In the genomic region with DNA sequence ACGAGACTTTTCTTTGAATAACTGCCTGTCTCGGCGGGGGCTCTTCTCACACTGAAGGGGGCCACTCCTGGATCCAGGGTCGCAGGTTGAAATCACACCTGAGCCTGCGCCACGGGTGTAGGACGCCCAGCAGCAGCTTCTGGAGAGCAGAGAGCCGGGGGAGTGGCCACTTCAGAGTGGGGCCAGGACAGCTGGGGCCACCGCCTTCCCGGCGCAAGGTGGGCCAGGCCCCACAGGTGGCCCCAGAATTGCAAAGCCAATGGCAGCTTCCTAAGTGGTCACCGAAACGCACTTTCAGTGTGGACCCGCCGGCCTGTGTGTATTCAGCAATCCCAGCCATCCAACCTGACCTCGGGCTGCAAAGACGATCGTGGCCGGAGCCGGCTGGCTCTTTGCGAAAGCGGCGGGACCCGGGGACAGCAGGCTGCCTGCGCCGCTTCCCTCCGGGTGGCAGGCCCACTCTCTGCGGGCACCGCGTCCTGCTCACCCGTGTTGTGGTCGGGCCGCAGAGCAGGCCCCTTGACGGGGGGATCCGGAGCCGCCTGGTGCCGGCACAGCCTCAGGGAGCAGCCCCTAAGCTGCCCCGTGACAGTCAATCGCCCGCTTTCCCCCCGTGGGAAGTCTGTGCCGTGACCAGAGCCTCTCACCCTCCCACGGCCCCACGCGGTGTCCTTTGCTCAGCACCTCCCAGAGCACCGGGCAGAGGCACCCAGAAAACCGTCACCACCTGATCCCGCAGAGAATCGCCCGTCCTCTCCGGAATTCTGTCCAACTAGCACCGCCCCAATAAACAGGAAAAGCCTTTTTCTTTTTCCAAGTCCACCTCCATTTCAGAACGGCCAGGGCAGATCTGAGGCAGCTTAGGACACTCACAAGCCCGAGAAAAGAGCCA, we compare ENCODE assay signal across 16 cellular contexts.
"Had no signal": no experiment of that assay in that cellular context is flagged by ENCODE, and none has a peak within 500 bp of the region (broad histone marks: within the 10 kb centered on the region; RNA-seq: fewer than 3 reads in every experiment).

No MANE protein-coding gene starts in this region.

- ATAC-seq: activated CD8-positive, alpha-beta memory T cell treated with anti-CD3 and anti-CD28 coated beads, Interleukin-2, amount 10 ng/mL, durations not matched to agents 7 days and 5 days; effector memory CD8-positive, alpha-beta T cell; esophagus mucosa had no signal

- H3K27ac ChIP-seq: adrenal gland, spleen, upper lobe of left lung had no signal

- H3K36me3 ChIP-seq: adrenal gland, spleen, upper lobe of left lung had no signal

- H3K4me3 ChIP-seq: adrenal gland, spleen, upper lobe of left lung had no signal

- DNase-seq: activated CD4-positive, alpha-beta T cell treated with anti-CD3 and anti-CD28 coated beads, Interleukin-2, amount 50 U/mL, for 48 hours; activated CD8-positive, alpha-beta memory T cell treated with anti-CD3 and anti-CD28 coated beads, Interleukin-2, amount 10 ng/mL, durations not matched to agents 7 days and 5 days; activated naive CD4-positive, alpha-beta T cell; activated T-cell treated with anti-CD3 and anti-CD28 coated beads, Interleukin-2, amount 50 U/mL, for 1 hour; effector memory CD8-positive, alpha-beta T cell; head of caudate nucleus; hypothalamus; nephron progenitor cell; occipital lobe; spleen; stimulated activated CD4-positive, alpha-beta T cell treated with anti-CD3 and anti-CD28 coated beads, Interleukin-4, amount 100 ng/mL, for 1 hour; stimulated activated naive CD4-positive, alpha-beta T cell; T1000 had no signal

- H3K9me3 ChIP-seq: adrenal gland, upper lobe of left lung had no signal

- H3K27me3 ChIP-seq: adrenal gland, upper lobe of left lung had no signal
